20 cellular contexts compared by ENCODE assay signal in the genomic region with DNA sequence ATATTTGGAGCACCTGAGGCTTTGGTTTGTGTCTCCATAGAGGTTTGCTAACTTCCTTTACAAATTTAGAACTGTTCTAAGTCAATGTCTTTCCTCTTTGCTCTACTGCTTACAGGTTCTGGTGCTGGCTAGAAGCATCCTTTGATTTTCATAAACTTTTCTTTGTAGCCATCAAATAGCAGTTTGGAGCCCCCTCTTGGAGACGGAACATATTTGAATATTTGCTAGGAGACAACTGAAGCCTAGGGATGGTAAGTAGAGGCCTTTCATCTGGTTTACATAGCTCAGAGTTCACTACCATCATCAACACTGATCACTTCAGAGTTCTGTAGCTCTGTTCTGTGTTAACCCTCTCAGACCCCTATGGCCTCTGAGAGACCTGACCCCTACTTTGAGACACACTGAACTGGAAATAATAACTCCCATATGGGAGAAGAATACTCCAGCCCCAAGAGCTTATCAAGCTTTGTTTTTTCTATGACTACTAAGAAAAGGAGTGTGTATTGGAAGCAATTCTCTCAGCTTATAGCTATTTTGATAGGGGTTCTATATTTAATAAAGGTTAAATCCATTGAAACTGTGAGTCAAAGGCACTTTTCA.
"Had no signal": no experiment of that assay in that cellular context is flagged by ENCODE, and none has a peak within 500 bp of the region (broad histone marks: within the 10 kb centered on the region; RNA-seq: fewer than 3 reads in every experiment).

No MANE protein-coding gene starts in this region.

- H3K4me3 ChIP-seq: ascending aorta, cardiac muscle cell, lung, ovary, psoas muscle, transverse colon had no signal

- H3K27me3 Mint-ChIP-seq: activated naive CD4-positive, alpha-beta T cell treated with anti-CD3 and anti-CD28 coated beads, Interleukin-2, amount 50 U/mL, for 24 hours; effector memory CD8-positive, alpha-beta T cell; stimulated activated naive CD8-positive, alpha-beta T cell treated with anti-CD3 and anti-CD28 coated beads, Interleukin-15, Interleukin-2, amounts not matched to agents 100 ng/mL and 50 ng/mL, for 24 hours had no signal

- DNase-seq: activated gamma-delta T cell; effector memory CD8-positive, alpha-beta T cell; foreskin fibroblast; hypothalamus; kidney; ovary; psoas muscle; right cardiac atrium; stimulated activated CD4-positive, alpha-beta T cell treated with anti-CD3 and anti-CD28 coated beads, Interleukin-2, amount 100 ng/mL, for 24 hours; T-helper 1 cell; T-helper 9 cell; transverse colon had no signal

- H3K27me3 ChIP-seq: ascending aorta, cardiac muscle cell, ovary, transverse colon had no signal

- H3K4me1 ChIP-seq: ascending aorta, psoas muscle, transverse colon had no signal

- H3K9me3 Mint-ChIP-seq: mesothelial cell of epicardium, nephron had no signal

- H3K27ac Mint-ChIP-seq: activated naive CD4-positive, alpha-beta T cell treated with anti-CD3 and anti-CD28 coated beads, Interleukin-2, amount 50 U/mL, for 24 hours; effector memory CD8-positive, alpha-beta T cell; mesothelial cell of epicardium; stimulated activated naive CD8-positive, alpha-beta T cell treated with anti-CD3 and anti-CD28 coated beads, Interleukin-15, Interleukin-2, amounts not matched to agents 100 ng/mL and 50 ng/mL, for 24 hours had no signal

- H3K4me1 Mint-ChIP-seq: activated naive CD4-positive, alpha-beta T cell treated with anti-CD3 and anti-CD28 coated beads, Interleukin-2, amount 50 U/mL, for 24 hours had no signal

- H3K9me3 ChIP-seq: ascending aorta, ovary, psoas muscle, transverse colon had no signal

- H3K27ac ChIP-seq: ascending aorta, cardiac muscle cell, epithelial cell of prostate, ovary, psoas muscle, transverse colon had no signal

- H3K4me3 Mint-ChIP-seq: activated naive CD4-positive, alpha-beta T cell treated with anti-CD3 and anti-CD28 coated beads, Interleukin-2, amount 50 U/mL, for 24 hours; effector memory CD8-positive, alpha-beta T cell; mesothelial cell of epicardium; nephron; stimulated activated naive CD8-positive, alpha-beta T cell treated with anti-CD3 and anti-CD28 coated beads, Interleukin-15, Interleukin-2, amounts not matched to agents 100 ng/mL and 50 ng/mL, for 24 hours had no signal

- H3K36me3 ChIP-seq: ascending aorta, cardiac muscle cell, ovary, transverse colon had no signal

- H3K36me3 Mint-ChIP-seq: activated naive CD4-positive, alpha-beta T cell treated with anti-CD3 and anti-CD28 coated beads, Interleukin-2, amount 50 U/mL, for 24 hours; mesothelial cell of epicardium had no signal
